In genomic region chr9:81416476-81417298, GRCh38 we compare ENCODE assay signal across 13 cellular contexts.
A peak's percentile ranks its signal among the peaks of the same experiment; 100 is the strongest.
DNase-seq lines count a peak whose midpoint lies in the region; FAIRE-seq and TF ChIP-seq lines count a peak whose summit lies in the region.
"Had no signal": no experiment of that assay in that cellular context is flagged by ENCODE, and none has a peak within 500 bp of the region (broad histone marks: within the 10 kb centered on the region; RNA-seq: fewer than 3 reads in every experiment).

No MANE protein-coding gene starts in this region.

- FAIRE-seq in kidney (lab: Jason Lieb, UNC) = no peak

- H3K9me3 ChIP-seq in muscle layer of colon (ENCODE audit: low read length) = no peaks in the 10 kb centered on the region
- peaks cover 0 to 5% of the 10 kb centered on the region in 2 donors for H3K9me3 ChIP-seq in kidney (ENCODE audit: control insufficient read depth in 1 of 2, low read length in 2 of 2)
- H3K9me3 ChIP-seq: BE2C, prostate gland had no signal

- POLR2A ChIA-PET in AG04449 (lab: Yijun Ruan, JAX) = interaction anchor here (0.9 to 1.2 kb wide), 2 partner anchors 15 to 76 kb away, joined by 3 to 7 read pairs; no protein-coding TSS in a partner anchor

- H3K4me1 ChIP-seq in muscle layer of colon (ENCODE audit: insufficient read depth, low read length) (peaks cover 17% of the 10 kb centered on the region), kidney (ENCODE audit: control insufficient read depth in 1 of 2, insufficient read depth in 1 of 2, low read depth in 1 of 2, low read length in 2 of 2) (no peaks in the 10 kb centered on the region)
- H3K4me1 ChIP-seq: prostate gland had no signal

- intact Hi-C loops in kidney (cut with DNase I) = no loop called here

- no peaks in the 10 kb centered on the region for H3K36me3 ChIP-seq in muscle layer of colon (ENCODE audit: insufficient read depth, low read length)
- no peaks in the 10 kb centered on the region for H3K36me3 ChIP-seq in kidney (ENCODE audit: control insufficient read depth in 1 of 2, insufficient read depth in 2 of 2, low read length in 2 of 2)
- H3K36me3 ChIP-seq: BE2C, prostate gland had no signal

- no peak for TF ChIP-seq CTCF in AG04449 (IDR thresholded peaks at IDR 0.05; ENCODE audit: insufficient read depth, low read length, missing control alignments)
- TF ChIP-seq CTCF in kidney (IDR thresholded peaks at IDR 0.05; ENCODE audit: borderline replicate concordance, extremely low read depth, insufficient read depth) = no peak

- DNase-seq in AG04449 (ENCODE audit: low read depth, low spot score) (peak; percentile 42), EH (ENCODE audit: low read depth) (peak; percentile 88), amniotic epithelial cell (ENCODE audit: low read depth) (peak; percentile 40), NCI-H774 (lab: John Stamatoyannopoulos, UW) (no peak), substantia nigra (lab: John Stamatoyannopoulos, UW) (no peak), NK-92 (lab: John Stamatoyannopoulos, UW; ENCODE audit: unreplicated experiment) (no peak), kidney (no peak)
- DNase-seq: activated naive CD4-positive, alpha-beta T cell treated with anti-CD3 and anti-CD28 coated beads, Interleukin-2, amount 10 ng/mL, durations not matched to agents 7 days and 5 days; BE2C; cerebellar nuclear complex; stimulated activated CD4-positive, alpha-beta T cell treated with anti-CD3 and anti-CD28 coated beads, Interleukin-2, amount 100 ng/mL, for 48 hours had no signal

- H3K4me3 ChIP-seq in AG04449 (ENCODE audit: low read depth, low read length) = no peak overlapping the region
- no peak overlapping the region for H3K4me3 ChIP-seq in muscle layer of colon (ENCODE audit: low read depth in 1 of 2, low read length in 2 of 2)
- no peak overlapping the region for H3K4me3 ChIP-seq in kidney (ENCODE audit: low read length in 2 of 2)
- H3K4me3 ChIP-seq: prostate gland had no signal

- H3K27ac ChIP-seq in muscle layer of colon (ENCODE audit: low read depth, low read length) (peak overlapping the region; percentile 48), substantia nigra (ENCODE audit: low read depth, low read length, poor library complexity, severe bottlenecking) (no peak overlapping the region), kidney (ENCODE audit: low read depth in 2 of 2, low read length in 2 of 2) (no peak overlapping the region)
- H3K27ac ChIP-seq: prostate gland had no signal

- H3K9ac ChIP-seq in muscle layer of colon (ENCODE audit: low read length) (no peak overlapping the region), kidney (ENCODE audit: low read length in 2 of 2) (no peak overlapping the region)

- no peaks in the 10 kb centered on the region for H3K27me3 ChIP-seq in muscle layer of colon (ENCODE audit: control insufficient read depth in 1 of 2, insufficient read depth in 2 of 2, low read length in 2 of 2)
- H3K27me3 ChIP-seq: BE2C had no signal

- CTCF ChIA-PET in AG04449 (lab: Yijun Ruan, JAX) = no interaction called here

Comparison
In these comparisons a context has a peak if more than half of its experiments do, and no peak if none do; other contexts are left out.
1. DNase-seq: peak in AG04449 (single experiment), EH (single experiment) and amniotic epithelial cell (single experiment); none in NCI-H774 (single experiment), substantia nigra (0 of 49), NK-92 (single experiment) and kidney (single experiment).